Comparison of ENCODE assay signal across 1 cellular context in genomic region chr2:98734823-98735260, GRCh38.
TF ChIP-seq lines count a peak whose summit lies in the region.

No MANE protein-coding gene starts in this region.

TF ChIP-seq in HepG2, 621 proteins besides CTCF, POLR2A, EP300 and RAD21 (continued from another document and continues in another):
- TF ChIP-seq, protein P1, sequence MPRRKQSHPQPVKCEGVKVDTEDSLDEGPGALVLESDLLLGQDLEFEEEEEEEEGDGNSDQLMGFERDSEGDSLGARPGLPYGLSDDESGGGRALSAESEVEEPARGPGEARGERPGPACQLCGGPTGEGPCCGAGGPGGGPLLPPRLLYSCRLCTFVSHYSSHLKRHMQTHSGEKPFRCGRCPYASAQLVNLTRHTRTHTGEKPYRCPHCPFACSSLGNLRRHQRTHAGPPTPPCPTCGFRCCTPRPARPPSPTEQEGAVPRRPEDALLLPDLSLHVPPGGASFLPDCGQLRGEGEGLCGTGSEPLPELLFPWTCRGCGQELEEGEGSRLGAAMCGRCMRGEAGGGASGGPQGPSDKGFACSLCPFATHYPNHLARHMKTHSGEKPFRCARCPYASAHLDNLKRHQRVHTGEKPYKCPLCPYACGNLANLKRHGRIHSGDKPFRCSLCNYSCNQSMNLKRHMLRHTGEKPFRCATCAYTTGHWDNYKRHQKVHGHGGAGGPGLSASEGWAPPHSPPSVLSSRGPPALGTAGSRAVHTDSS (CRISPR knock-in tag; conservative IDR thresholded peaks at IDR 0.05) = no peak
- TF ChIP-seq FOXO4 (CRISPR knock-in tag; conservative IDR thresholded peaks at IDR 0.05) = no peak
- TF ChIP-seq ZKSCAN8 (CRISPR knock-in tag; IDR thresholded peaks at IDR 0.05; ENCODE audit: borderline replicate concordance) = peak; percentile 94
- TF ChIP-seq, protein P2, sequence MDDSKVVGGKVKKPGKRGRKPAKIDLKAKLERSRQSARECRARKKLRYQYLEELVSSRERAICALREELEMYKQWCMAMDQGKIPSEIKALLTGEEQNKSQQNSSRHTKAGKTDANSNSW (CRISPR knock-in tag; IDR thresholded peaks at IDR 0.05; ENCODE audit: borderline replicate concordance) = no peak
- peak; percentile 78; the same call in 1 of the 2 replicates for TF ChIP-seq NCOR1 (IDR thresholded peaks at IDR 0.05; ENCODE audit: borderline replicate concordance, low read length)
- TF ChIP-seq PPARG (CRISPR knock-in tag; conservative IDR thresholded peaks at IDR 0.05) = peak; percentile 74
- peak; percentile 38; the same call in 1 of the 2 replicates for TF ChIP-seq ARID2 (CRISPR knock-in tag; IDR thresholded peaks at IDR 0.05; ENCODE audit: borderline replicate concordance)
- TF ChIP-seq, protein P3, sequence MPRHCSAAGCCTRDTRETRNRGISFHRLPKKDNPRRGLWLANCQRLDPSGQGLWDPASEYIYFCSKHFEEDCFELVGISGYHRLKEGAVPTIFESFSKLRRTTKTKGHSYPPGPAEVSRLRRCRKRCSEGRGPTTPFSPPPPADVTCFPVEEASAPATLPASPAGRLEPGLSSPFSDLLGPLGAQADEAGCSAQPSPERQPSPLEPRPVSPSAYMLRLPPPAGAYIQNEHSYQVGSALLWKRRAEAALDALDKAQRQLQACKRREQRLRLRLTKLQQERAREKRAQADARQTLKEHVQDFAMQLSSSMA (CRISPR knock-in tag; IDR thresholded peaks at IDR 0.05) = no peak
- peak; percentile 27; the same call in 1 of the 2 replicates for TF ChIP-seq FOXK1 (CRISPR knock-in tag; IDR thresholded peaks at IDR 0.05; ENCODE audit: borderline replicate concordance, low read depth)
- TF ChIP-seq ZNF772 (CRISPR knock-in tag; IDR thresholded peaks at IDR 0.05) = no peak; the same call in 1 of the 2 replicates
- TF ChIP-seq HNF4A (CRISPR knock-in tag; IDR thresholded peaks at IDR 0.05) = peak; percentile 66
- TF ChIP-seq FIP1L1 (IDR thresholded peaks at IDR 0.05; ENCODE audit: borderline replicate concordance, insufficient read depth, low read depth, low read length) = no peak
- peak; percentile 28 for TF ChIP-seq SMC3 (IDR thresholded peaks at IDR 0.05; ENCODE audit: low read length)
- peak; percentile 82; the same call in 1 of the 2 replicates for TF ChIP-seq MBD4 (IDR thresholded peaks at IDR 0.05; ENCODE audit: borderline replicate concordance, low read length)
- no peak for TF ChIP-seq MEF2D (CRISPR knock-in tag; IDR thresholded peaks at IDR 0.05)
- TF ChIP-seq, protein P4, sequence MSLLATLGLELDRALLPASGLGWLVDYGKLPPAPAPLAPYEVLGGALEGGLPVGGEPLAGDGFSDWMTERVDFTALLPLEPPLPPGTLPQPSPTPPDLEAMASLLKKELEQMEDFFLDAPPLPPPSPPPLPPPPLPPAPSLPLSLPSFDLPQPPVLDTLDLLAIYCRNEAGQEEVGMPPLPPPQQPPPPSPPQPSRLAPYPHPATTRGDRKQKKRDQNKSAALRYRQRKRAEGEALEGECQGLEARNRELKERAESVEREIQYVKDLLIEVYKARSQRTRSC (CRISPR knock-in tag; IDR thresholded peaks at IDR 0.05; ENCODE audit: low read depth) = no peak
- TF ChIP-seq SNAPC2 (CRISPR knock-in tag; IDR thresholded peaks at IDR 0.05) = no peak
- TF ChIP-seq ZNF24 (IDR thresholded peaks at IDR 0.05) = peak; percentile 30; the same call in 1 of the 2 replicates
- TF ChIP-seq, protein P5, sequence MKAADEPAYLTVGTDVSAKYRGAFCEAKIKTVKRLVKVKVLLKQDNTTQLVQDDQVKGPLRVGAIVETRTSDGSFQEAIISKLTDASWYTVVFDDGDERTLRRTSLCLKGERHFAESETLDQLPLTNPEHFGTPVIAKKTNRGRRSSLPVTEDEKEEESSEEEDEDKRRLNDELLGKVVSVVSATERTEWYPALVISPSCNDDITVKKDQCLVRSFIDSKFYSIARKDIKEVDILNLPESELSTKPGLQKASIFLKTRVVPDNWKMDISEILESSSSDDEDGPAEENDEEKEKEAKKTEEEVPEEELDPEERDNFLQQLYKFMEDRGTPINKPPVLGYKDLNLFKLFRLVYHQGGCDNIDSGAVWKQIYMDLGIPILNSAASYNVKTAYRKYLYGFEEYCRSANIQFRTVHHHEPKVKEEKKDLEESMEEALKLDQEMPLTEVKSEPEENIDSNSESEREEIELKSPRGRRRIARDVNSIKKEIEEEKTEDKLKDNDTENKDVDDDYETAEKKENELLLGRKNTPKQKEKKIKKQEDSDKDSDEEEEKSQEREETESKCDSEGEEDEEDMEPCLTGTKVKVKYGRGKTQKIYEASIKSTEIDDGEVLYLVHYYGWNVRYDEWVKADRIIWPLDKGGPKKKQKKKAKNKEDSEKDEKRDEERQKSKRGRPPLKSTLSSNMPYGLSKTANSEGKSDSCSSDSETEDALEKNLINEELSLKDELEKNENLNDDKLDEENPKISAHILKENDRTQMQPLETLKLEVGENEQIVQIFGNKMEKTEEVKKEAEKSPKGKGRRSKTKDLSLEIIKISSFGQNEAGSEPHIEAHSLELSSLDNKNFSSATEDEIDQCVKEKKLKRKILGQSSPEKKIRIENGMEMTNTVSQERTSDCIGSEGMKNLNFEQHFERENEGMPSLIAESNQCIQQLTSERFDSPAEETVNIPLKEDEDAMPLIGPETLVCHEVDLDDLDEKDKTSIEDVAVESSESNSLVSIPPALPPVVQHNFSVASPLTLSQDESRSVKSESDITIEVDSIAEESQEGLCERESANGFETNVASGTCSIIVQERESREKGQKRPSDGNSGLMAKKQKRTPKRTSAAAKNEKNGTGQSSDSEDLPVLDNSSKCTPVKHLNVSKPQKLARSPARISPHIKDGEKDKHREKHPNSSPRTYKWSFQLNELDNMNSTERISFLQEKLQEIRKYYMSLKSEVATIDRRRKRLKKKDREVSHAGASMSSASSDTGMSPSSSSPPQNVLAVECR (CRISPR knock-in tag; IDR thresholded peaks at IDR 0.05; ENCODE audit: borderline replicate concordance) = no peak
- no peak for TF ChIP-seq ZNF83 (CRISPR knock-in tag; IDR thresholded peaks at IDR 0.05; ENCODE audit: borderline replicate concordance)
- TF ChIP-seq TBP (CRISPR knock-in tag; IDR thresholded peaks at IDR 0.05) = no peak
- TF ChIP-seq MTA1 (CRISPR knock-in tag; IDR thresholded peaks at IDR 0.05; ENCODE audit: borderline replicate concordance) = no peak
- TF ChIP-seq ELF1 (CRISPR knock-in tag; IDR thresholded peaks at IDR 0.05) = peak; percentile 44; the same call in 1 of the 2 replicates
- TF ChIP-seq ZNF776 (CRISPR knock-in tag; IDR thresholded peaks at IDR 0.05) = no peak
- no peak for TF ChIP-seq NFE2L2 (IDR thresholded peaks at IDR 0.05; ENCODE audit: low read length)
- no peak for TF ChIP-seq MZF1 (CRISPR knock-in tag; IDR thresholded peaks at IDR 0.05; ENCODE audit: borderline replicate concordance)
- TF ChIP-seq ZNF264 (CRISPR knock-in tag; IDR thresholded peaks at IDR 0.05) = peak; percentile 47
- peak; percentile 66; the same call in 1 of the 2 replicates for TF ChIP-seq ZFP1 (CRISPR knock-in tag; IDR thresholded peaks at IDR 0.05)
- TF ChIP-seq, protein P6, sequence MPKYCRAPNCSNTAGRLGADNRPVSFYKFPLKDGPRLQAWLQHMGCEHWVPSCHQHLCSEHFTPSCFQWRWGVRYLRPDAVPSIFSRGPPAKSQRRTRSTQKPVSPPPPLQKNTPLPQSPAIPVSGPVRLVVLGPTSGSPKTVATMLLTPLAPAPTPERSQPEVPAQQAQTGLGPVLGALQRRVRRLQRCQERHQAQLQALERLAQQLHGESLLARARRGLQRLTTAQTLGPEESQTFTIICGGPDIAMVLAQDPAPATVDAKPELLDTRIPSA (CRISPR knock-in tag; IDR thresholded peaks at IDR 0.05; ENCODE audit: borderline replicate concordance) = no peak
- no peak for TF ChIP-seq SOX6 (IDR thresholded peaks at IDR 0.05)
- peak; percentile 85 for TF ChIP-seq SOX6 (CRISPR knock-in tag; IDR thresholded peaks at IDR 0.05)
- peak; percentile 57; the same call in 1 of the 2 replicates for TF ChIP-seq ZNF3 (CRISPR knock-in tag; IDR thresholded peaks at IDR 0.05)
- peak; percentile 86; the same call in 1 of the 2 replicates for TF ChIP-seq ZNF281 (CRISPR knock-in tag; IDR thresholded peaks at IDR 0.05; ENCODE audit: borderline replicate concordance)
- TF ChIP-seq ZNF691 (CRISPR knock-in tag; IDR thresholded peaks at IDR 0.05; ENCODE audit: borderline replicate concordance, low read depth) = peak; percentile 78; the same call in 1 of the 2 replicates
- TF ChIP-seq ZNF552 (CRISPR knock-in tag; IDR thresholded peaks at IDR 0.05; ENCODE audit: borderline replicate concordance) = no peak
- TF ChIP-seq, protein P7, sequence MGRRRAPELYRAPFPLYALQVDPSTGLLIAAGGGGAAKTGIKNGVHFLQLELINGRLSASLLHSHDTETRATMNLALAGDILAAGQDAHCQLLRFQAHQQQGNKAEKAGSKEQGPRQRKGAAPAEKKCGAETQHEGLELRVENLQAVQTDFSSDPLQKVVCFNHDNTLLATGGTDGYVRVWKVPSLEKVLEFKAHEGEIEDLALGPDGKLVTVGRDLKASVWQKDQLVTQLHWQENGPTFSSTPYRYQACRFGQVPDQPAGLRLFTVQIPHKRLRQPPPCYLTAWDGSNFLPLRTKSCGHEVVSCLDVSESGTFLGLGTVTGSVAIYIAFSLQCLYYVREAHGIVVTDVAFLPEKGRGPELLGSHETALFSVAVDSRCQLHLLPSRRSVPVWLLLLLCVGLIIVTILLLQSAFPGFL (CRISPR knock-in tag; IDR thresholded peaks at IDR 0.05) = no peak
- TF ChIP-seq ZNF720 (CRISPR knock-in tag; IDR thresholded peaks at IDR 0.05) = no peak
- peak; percentile 56; the same call in 1 of the 2 replicates for TF ChIP-seq TGIF2 (CRISPR knock-in tag; IDR thresholded peaks at IDR 0.05)
- TF ChIP-seq ZNF790 (CRISPR knock-in tag; IDR thresholded peaks at IDR 0.05; ENCODE audit: borderline replicate concordance) = no peak
- no peak for TF ChIP-seq ATF7 (IDR thresholded peaks at IDR 0.05)
- TF ChIP-seq ATF7 (CRISPR knock-in tag; IDR thresholded peaks at IDR 0.05) = no peak
- peak; percentile 88 for TF ChIP-seq SAP130 (CRISPR knock-in tag; IDR thresholded peaks at IDR 0.05; ENCODE audit: low read depth)
- no peak for TF ChIP-seq YEATS4 (CRISPR knock-in tag; IDR thresholded peaks at IDR 0.05; ENCODE audit: borderline replicate concordance)
- no peak for TF ChIP-seq TMF1 (CRISPR knock-in tag; IDR thresholded peaks at IDR 0.05; ENCODE audit: low read depth)
